In the genomic region with DNA sequence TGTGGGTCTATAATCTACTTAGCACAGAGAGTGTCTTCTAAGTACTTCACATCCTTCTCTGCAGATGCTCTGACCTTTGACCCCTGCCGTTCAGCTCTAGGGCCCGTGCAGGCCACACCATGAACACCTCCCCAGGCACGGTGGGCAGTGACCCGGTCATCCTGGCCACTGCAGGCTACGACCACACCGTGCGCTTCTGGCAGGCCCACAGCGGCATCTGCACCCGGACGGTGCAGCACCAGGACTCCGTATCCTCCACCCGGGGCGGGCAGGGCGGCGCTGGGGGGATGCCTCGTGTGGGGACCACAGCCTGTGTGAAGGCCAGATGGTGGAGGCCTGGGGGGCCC, we compare ENCODE assay signal across 6 cellular contexts. TPM values are rescaled to one million over a fixed set of nuclear protein-coding genes. Genes with fewer than 3 reads are reported as not detected.
DNase-seq lines count a peak whose midpoint lies in the region; ATAC-seq and TF ChIP-seq lines count a peak whose summit lies in the region.

No MANE protein-coding gene starts in this region.

- no peak for TF ChIP-seq POLR2A in breast epithelium (IDR thresholded peaks at IDR 0.05)

- H3K36me3 ChIP-seq in BE2C, result peaks cover 36% of the 10 kb centered on the region
- H3K36me3 ChIP-seq in breast epithelium, result no peaks in the 10 kb centered on the region
- peaks cover 30 to 43% of the 10 kb centered on the region in 2 donors for H3K36me3 ChIP-seq in neuronal stem cell (replicated peaks in 1 of 2; ENCODE audit: control insufficient read depth in 2 of 2, insufficient read depth in 2 of 2, low read length in 2 of 2)

- DNase-seq in BE2C, result no peak
- DNase-seq in breast epithelium (ENCODE audit: low spot score in 2 of 2), result no peak
- no peak for DNase-seq in neuronal stem cell (ENCODE audit: low spot score)
- no peak for DNase-seq in middle frontal gyrus (ENCODE audit: extremely low spot score, low spot score)

- no CpG with 5 or more reads among the region's 16 CpGs for WGBS in neuronal stem cell (ENCODE audit: extremely low coverage in 2 of 2, insufficient read length in 2 of 2, insufficient replicate concordance in 1 of 2), 2 donors

- H3K79me1 ChIP-seq in neuronal stem cell (ENCODE audit: low read depth, low read length), result peaks cover 18% of the 10 kb centered on the region

- H3K4me1 ChIP-seq in BE2C (peaks cover 11% of the 10 kb centered on the region), breast epithelium (peaks cover 8 to 10% of the 10 kb centered on the region in 2 donors), neuronal stem cell (ENCODE audit: control insufficient read depth in 2 of 2, insufficient read depth in 1 of 2, low read depth in 1 of 2, low read length in 2 of 2) (peaks cover 6 to 9% of the 10 kb centered on the region in 2 donors)

- H2AK5ac ChIP-seq in neuronal stem cell (ENCODE audit: low read depth, low read length), result peak overlapping the region; percentile 100

- H3K9ac ChIP-seq in neuronal stem cell (ENCODE audit: low read depth, low read length, poor library complexity), result peak overlapping the region; percentile 95

- no peak overlapping the region for H4K8ac ChIP-seq in neuronal stem cell (ENCODE audit: low read depth, low read length)

- H2BK120ac ChIP-seq in neuronal stem cell (ENCODE audit: low read depth, low read length), result peak overlapping the region; percentile 87

- H3K14ac ChIP-seq in neuronal stem cell (ENCODE audit: low read length), result peak overlapping the region; percentile 82

- H2AFZ ChIP-seq in neuronal stem cell (ENCODE audit: low read length), result peak overlapping the region; percentile 97

- H2BK15ac ChIP-seq in neuronal stem cell (ENCODE audit: low read length), result peak overlapping the region; percentile 90

- peak overlapping the region; percentile 85 for H3K4me2 ChIP-seq in neuronal stem cell (ENCODE audit: insufficient read depth, low read length, poor library complexity, severe bottlenecking)

- peak overlapping the region; percentile 76 for H3K4ac ChIP-seq in neuronal stem cell (ENCODE audit: low read length)

- ATAC-seq in HG02885 (IDR thresholded peaks at IDR 0.05; ENCODE audit: poor library complexity, unreplicated experiment), result peak; percentile 23
- ATAC-seq in HG02884 (IDR thresholded peaks at IDR 0.05; ENCODE audit: unreplicated experiment), result no peak

- H2BK12ac ChIP-seq in neuronal stem cell (ENCODE audit: low read length), result peak overlapping the region; percentile 100

- H4K91ac ChIP-seq in neuronal stem cell (ENCODE audit: low read depth, low read length, poor library complexity), result peak overlapping the region; percentile 64

- peak overlapping the region; percentile 96 for H3K18ac ChIP-seq in neuronal stem cell (ENCODE audit: low read length)

- H3K27me3 ChIP-seq in BE2C, result no peaks in the 10 kb centered on the region
- H3K27me3 ChIP-seq in breast epithelium, result no peaks in the 10 kb centered on the region
- no peaks in the 10 kb centered on the region for H3K27me3 ChIP-seq in neuronal stem cell (ENCODE audit: control insufficient read depth in 3 of 3, insufficient read depth in 3 of 3, low read depth in 1 of 3, low read length in 3 of 3)

- peak overlapping the region; percentile 98 for H2BK5ac ChIP-seq in neuronal stem cell (ENCODE audit: low read length)

- H3K4me3 ChIP-seq in BE2C (ENCODE audit: low read depth, low read length), result peak overlapping the region; percentile 80
- H3K4me3 ChIP-seq in breast epithelium, result peak overlapping the region; percentile 62 to 80 (median 79)
- peak overlapping the region; percentile 90 to 97 for H3K4me3 ChIP-seq in neuronal stem cell (ENCODE audit: low read length in 2 of 2)

- H3K27ac ChIP-seq in breast epithelium (peak overlapping the region; percentile 91 to 99), neuronal stem cell (replicated peaks; ENCODE audit: low read length) (peak overlapping the region; percentile 92)

- H3K23ac ChIP-seq in neuronal stem cell (ENCODE audit: low read depth, low read length, poor library complexity), result peak overlapping the region; percentile 98

- H3K9me3 ChIP-seq in BE2C (no peaks in the 10 kb centered on the region), breast epithelium (no peaks in the 10 kb centered on the region), neuronal stem cell (replicated peaks in 1 of 2; ENCODE audit: control insufficient read depth in 2 of 2, insufficient read depth in 1 of 2, low read depth in 1 of 2, low read length in 2 of 2) (no peaks in the 10 kb centered on the region)

- TF ChIP-seq CTCF in BE2C (IDR thresholded peaks at IDR 0.05; ENCODE audit: low read depth, low read length), result no peak
- TF ChIP-seq CTCF in breast epithelium (IDR thresholded peaks at IDR 0.05), result no peak

- intact Hi-C loops in breast epithelium (cut with DNase I; ENCODE audit: low total_unique reads), result no loop called here

RNA-seq across cellular contexts. Expression of gene MLST8, which starts 0.7 kb away (rescaled TPM):
- 254 TPM for polyA plus RNA-seq in BE2C (2012; ENCODE audit: insufficient read depth, insufficient read length, low read depth)
- 10 to 100 TPM; 42.7 to 48.1 (median 46.5) TPM for total RNA-seq in breast epithelium
- polyA plus RNA-seq in neuronal stem cell (2013, experiment 1 of 2), result 74.1 TPM
- 70.9 TPM for polyA plus RNA-seq in neuronal stem cell (2013, experiment 2 of 2)

RNA-seq across cellular contexts. Expression of gene BRICD5, which starts 4.7 kb away (rescaled TPM):
- 17.1 TPM for polyA plus RNA-seq in BE2C (2012; ENCODE audit: insufficient read depth, insufficient read length, low read depth)
- 1 to 10 TPM; 1.4 to 7.5 (median 5.9) TPM for total RNA-seq in breast epithelium
- 9.0 TPM for polyA plus RNA-seq in neuronal stem cell (2013, experiment 1 of 2)
- 9.1 TPM for polyA plus RNA-seq in neuronal stem cell (2013, experiment 2 of 2)

RNA-seq across cellular contexts. Expression of gene PGP, which starts 8.7 kb away (rescaled TPM):
- polyA plus RNA-seq in BE2C (2012; ENCODE audit: insufficient read depth, insufficient read length, low read depth), result 70.4 TPM
- 10 to 100 TPM in 2 of 3 donors, 1 to 10 TPM in 1; 9.1 to 14.7 (median 12.9) TPM for total RNA-seq in breast epithelium
- 32.8 TPM for polyA plus RNA-seq in neuronal stem cell (2013, experiment 1 of 2)
- polyA plus RNA-seq in neuronal stem cell (2013, experiment 2 of 2), result 31.7 TPM

RNA-seq across cellular contexts. Expression of gene CASKIN1, which starts 9.5 kb away (rescaled TPM):
- polyA plus RNA-seq in BE2C (2012; ENCODE audit: insufficient read depth, insufficient read length, low read depth), result 8.6 TPM
- under 1 TPM in 2 of 3 donors, not detected in 1; 0.33 to 0.44 TPM for total RNA-seq in breast epithelium
- 4.7 TPM for polyA plus RNA-seq in neuronal stem cell (2013, experiment 1 of 2)
- polyA plus RNA-seq in neuronal stem cell (2013, experiment 2 of 2), result 4.7 TPM

RNA-seq across cellular contexts. Expression of gene E4F1, which starts 17.5 kb away (rescaled TPM):
- 160 TPM for polyA plus RNA-seq in BE2C (2012; ENCODE audit: insufficient read depth, insufficient read length, low read depth)
- 10 to 100 TPM; 19.0 to 40.2 (median 34.7) TPM for total RNA-seq in breast epithelium
- polyA plus RNA-seq in neuronal stem cell (2013, experiment 1 of 2), result 10.6 TPM
- polyA plus RNA-seq in neuronal stem cell (2013, experiment 2 of 2), result 9.7 TPM
